In the genomic region with DNA sequence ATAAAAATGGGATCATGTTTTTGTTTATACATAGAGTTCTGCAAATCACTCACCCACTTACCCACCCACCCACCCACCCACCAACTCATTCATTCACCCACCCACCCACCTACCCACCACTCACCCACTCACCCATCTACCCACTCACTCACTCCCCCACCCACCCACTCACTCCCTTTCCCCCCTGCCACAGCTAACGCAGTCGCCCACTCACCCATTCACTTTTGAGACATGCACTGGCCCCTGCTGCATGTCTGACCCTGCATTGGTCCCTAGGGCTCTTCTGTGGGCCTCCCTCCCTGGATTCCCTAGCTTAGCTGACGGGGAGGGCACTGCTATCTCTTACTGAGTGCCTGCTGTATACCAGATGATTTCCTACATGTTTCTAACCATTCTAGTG, we compare ENCODE assay signal across 1 cellular context.
TF ChIP-seq lines count a peak whose summit lies in the region.

No MANE protein-coding gene starts in this region.

TF ChIP-seq in H1, 55 proteins besides CTCF, POLR2A, EP300 and RAD21 (continued from another document):
- no peak for TF ChIP-seq TBP (IDR thresholded peaks at IDR 0.05; ENCODE audit: low read depth, low read length)
